ENCODE assay signal across 19 cellular contexts in the genomic region with DNA sequence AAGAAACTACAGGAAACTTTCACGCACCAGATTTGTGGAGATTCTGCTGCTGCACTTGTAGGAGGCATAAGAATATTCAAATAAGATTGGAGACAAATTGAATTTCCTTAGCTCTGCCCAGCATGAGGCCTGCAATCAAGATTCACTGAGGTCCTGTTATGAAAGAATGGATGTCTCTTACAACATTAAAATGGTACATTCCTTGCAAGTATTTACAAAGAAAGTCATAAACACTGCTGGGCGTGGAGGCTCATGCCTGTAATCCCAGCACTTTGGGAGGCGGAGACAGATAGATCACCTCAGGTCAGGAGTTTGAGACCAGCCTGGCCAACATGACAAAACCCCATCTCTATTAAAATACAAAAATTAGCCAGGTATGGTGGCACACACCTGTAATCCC.
A peak's percentile ranks its signal among the peaks of the same experiment; 100 is the strongest.
DNase-seq lines count a peak whose midpoint lies in the region; ATAC-seq, FAIRE-seq and TF ChIP-seq lines count a peak whose summit lies in the region.
"Had no signal": no experiment of that assay in that cellular context is flagged by ENCODE, and none has a peak within 500 bp of the region (broad histone marks: within the 10 kb centered on the region; RNA-seq: fewer than 3 reads in every experiment).

No MANE protein-coding gene starts in this region.

- CTCF ChIA-PET in Calu3 (lab: Charles Lee), result no interaction called here

- peak overlapping the region; percentile 93 for H3K27ac Mint-ChIP-seq in Calu3 (ENCODE audit: unreplicated experiment)
- no peak overlapping the region for H3K27ac Mint-ChIP-seq in activated naive CD8-positive, alpha-beta T cell treated with anti-CD3 and anti-CD28 coated beads for 36 hours
- H3K27ac Mint-ChIP-seq: GM23338 had no signal

- DNase-seq in Calu3 (no peak), adipocyte (ENCODE audit: low read depth) (peak; percentile 34), fibroblast of villous mesenchyme (ENCODE audit: low read depth) (peak; percentile 62), small intestine (peak; percentile 4), G401 (ENCODE audit: low spot score) (no peak)
- DNase-seq in activated naive CD8-positive, alpha-beta T cell treated with anti-CD3 and anti-CD28 coated beads for 36 hours, result no peak
- DNase-seq: AML-193, DMS 273 treated with DMSO at 0.1 percent for 48 hours, DND-41, GDM1, HCEC 1CT, NCI-H1092 treated with DMSO at 0.1 percent for 48 hours, NCI-H2081, NCI-H446 treated with DMSO at 0.1 percent for 48 hours, NCI-H69 had no signal

- H3K4me1 ChIP-seq in adipocyte (ENCODE audit: control insufficient read depth, insufficient read depth, low read length), result peaks cover 13% of the 10 kb centered on the region
- no peaks in the 10 kb centered on the region for H3K4me1 ChIP-seq in small intestine (ENCODE audit: control insufficient read depth in 2 of 2, insufficient read depth in 1 of 2, low read depth in 1 of 2, low read length in 1 of 2)

- 71 to 78% (median 75%) methylated on average over 3 of the region's 3 CpGs for WGBS in small intestine, 3 donors

- TSS peak; percentile 80 for BruUV-seq in Calu3 (replicated peaks; lab: Mats Ljungman, UMichigan)

- H3K4me1 Mint-ChIP-seq in Calu3 (ENCODE audit: low read depth, unreplicated experiment), result peaks cover 32% of the 10 kb centered on the region
- no peaks in the 10 kb centered on the region for H3K4me1 Mint-ChIP-seq in activated naive CD8-positive, alpha-beta T cell treated with anti-CD3 and anti-CD28 coated beads for 36 hours

- H3K36me3 ChIP-seq in adipocyte (ENCODE audit: control insufficient read depth, insufficient read depth, low read length, severe bottlenecking), result no peaks in the 10 kb centered on the region
- H3K36me3 ChIP-seq in small intestine (ENCODE audit: control insufficient read depth in 2 of 2, insufficient read depth in 2 of 2, low read length in 2 of 2), result no peaks in the 10 kb centered on the region

- intact Hi-C loops in Calu3 (cut with micrococcal nuclease; ENCODE audit: unreplicated experiment), result loop anchor here (5.0 kb wide), 1 partner anchor 125 kb away; no protein-coding TSS in a partner anchor

- peaks cover 6% of the 10 kb centered on the region for H3K9me3 Mint-ChIP-seq in Calu3 (ENCODE audit: low read depth, unreplicated experiment)
- peaks cover 6% of the 10 kb centered on the region for H3K9me3 Mint-ChIP-seq in activated naive CD8-positive, alpha-beta T cell treated with anti-CD3 and anti-CD28 coated beads for 36 hours

- H3K27me3 ChIP-seq in adipocyte (replicated peaks; ENCODE audit: control insufficient read depth, insufficient read depth, low read length) (no peaks in the 10 kb centered on the region), small intestine (ENCODE audit: control insufficient read depth in 2 of 2, insufficient read depth in 2 of 2, low read length in 2 of 2) (no peaks in the 10 kb centered on the region)

- TF ChIP-seq CTCF in Calu3 (IDR thresholded peaks at IDR 0.05; ENCODE audit: unreplicated experiment) (no peak), fibroblast of villous mesenchyme (IDR thresholded peaks at IDR 0.05; ENCODE audit: insufficient read depth, low read depth, low read length) (no peak)

- H3K27me3 Mint-ChIP-seq in Calu3 (ENCODE audit: unreplicated experiment), result no peaks in the 10 kb centered on the region
- peaks cover 30% of the 10 kb centered on the region for H3K27me3 Mint-ChIP-seq in activated naive CD8-positive, alpha-beta T cell treated with anti-CD3 and anti-CD28 coated beads for 36 hours

- H3K27ac ChIP-seq in small intestine (ENCODE audit: low read depth in 1 of 2, low read length in 1 of 2), result peak overlapping the region in 1 of 2 donors; percentile 32

- in situ Hi-C loops in G401 (cut with HindIII; ENCODE audit: low sequenced_read_pairs), result no loop called here

- H3K9me3 ChIP-seq in adipocyte (ENCODE audit: control insufficient read depth, low read length) (peaks cover 13% of the 10 kb centered on the region), small intestine (ENCODE audit: control insufficient read depth, low read depth) (no peaks in the 10 kb centered on the region)

- peak overlapping the region; percentile 25 for H3K9ac ChIP-seq in adipocyte (ENCODE audit: low read length)

- H3K36me3 Mint-ChIP-seq in Calu3 (ENCODE audit: insufficient read depth, unreplicated experiment), result peaks cover 8% of the 10 kb centered on the region
- H3K36me3 Mint-ChIP-seq in activated naive CD8-positive, alpha-beta T cell treated with anti-CD3 and anti-CD28 coated beads for 36 hours, result no peaks in the 10 kb centered on the region
- H3K36me3 Mint-ChIP-seq: CD14-positive monocyte had no signal

- FAIRE-seq in small intestine (lab: Jason Lieb, UNC), result no peak

- ATAC-seq in HG02798 (IDR thresholded peaks at IDR 0.05; ENCODE audit: poor library complexity, unreplicated experiment), result no peak
- ATAC-seq: GM23338, Panc1 had no signal

- H3K4me3 ChIP-seq in adipocyte (ENCODE audit: low read length), result no peak overlapping the region
- H3K4me3 ChIP-seq in fibroblast of villous mesenchyme (ENCODE audit: low read depth, low read length), result no peak overlapping the region
- no peak overlapping the region for H3K4me3 ChIP-seq in small intestine (ENCODE audit: low read depth in 1 of 2, low read length in 2 of 2)
- H3K4me3 ChIP-seq: GM23338 had no signal

- peak overlapping the region; percentile 17 for H3K4me3 Mint-ChIP-seq in Calu3 (ENCODE audit: low read depth, unreplicated experiment)
- H3K4me3 Mint-ChIP-seq in activated naive CD8-positive, alpha-beta T cell treated with anti-CD3 and anti-CD28 coated beads for 36 hours, result no peak overlapping the region
- H3K4me3 Mint-ChIP-seq: CD14-positive monocyte, GM23338 had no signal

Comparison
In these comparisons a context has a peak if more than half of its experiments do, and no peak if none do; other contexts are left out.
1. DNase-seq: peak in adipocyte (single experiment), fibroblast of villous mesenchyme (single experiment) and small intestine (single experiment); none in Calu3 (single experiment), G401 (single experiment) and activated naive CD8-positive, alpha-beta T cell treated with anti-CD3 and anti-CD28 coated beads for 36 hours (single experiment).